ENCODE assay signal across 11 cellular contexts in genomic region chr11:25734592-25735211, GRCh38.
DNase-seq lines count a peak whose midpoint lies in the region; ATAC-seq and TF ChIP-seq lines count a peak whose summit lies in the region.
"Had no signal": no experiment of that assay in that cellular context is flagged by ENCODE, and none has a peak within 500 bp of the region (broad histone marks: within the 10 kb centered on the region; RNA-seq: fewer than 3 reads in every experiment).

No MANE protein-coding gene starts in this region.

- no peak overlapping the region for H3K4me3 ChIP-seq in cardiac muscle cell
- no peak overlapping the region for H3K4me3 ChIP-seq in tibial nerve
- H3K4me3 ChIP-seq: SJSA1 had no signal

- CTCF ChIA-PET in activated CD4-positive, alpha-beta memory T cell treated with anti-CD3 and anti-CD28 coated beads, Interleukin-2, amount 10 ng/mL, durations not matched to agents 7 days and 5 days (lab: Charles Lee): interaction anchor here (0.6 kb wide), 1 partner anchor 1924 kb away, joined by 4 read pairs; no protein-coding TSS in a partner anchor

- no peaks in the 10 kb centered on the region for H3K36me3 ChIP-seq in cardiac muscle cell
- no peaks in the 10 kb centered on the region for H3K36me3 ChIP-seq in tibial nerve
- H3K36me3 ChIP-seq: SJSA1 had no signal

- H3K9me3 ChIP-seq in cardiac muscle cell (ENCODE audit: low read depth) (no peaks in the 10 kb centered on the region), tibial nerve (no peaks in the 10 kb centered on the region)

- peaks cover 4% of the 10 kb centered on the region for H3K36me3 Mint-ChIP-seq in type B pancreatic cell
- H3K36me3 Mint-ChIP-seq in activated CD4-positive, alpha-beta memory T cell treated with anti-CD3 and anti-CD28 coated beads, Interleukin-2, amount 10 ng/mL, durations not matched to agents 7 days and 5 days (ENCODE audit: low read depth): no peaks in the 10 kb centered on the region
- H3K36me3 Mint-ChIP-seq: CD4-positive, CD25-positive, alpha-beta regulatory T cell; memory B cell had no signal

- no peak for TF ChIP-seq POLR2A in tibial nerve (IDR thresholded peaks at IDR 0.05)

- DNase-seq in cardiac muscle cell (ENCODE audit: low read depth in 1 of 2, low spot score in 1 of 2) (peak; percentile 42 to 48), Right ventricle myocardium inferior (ENCODE audit: missing footprints) (no peak), foreskin melanocyte (peak; percentile 17), type B pancreatic cell (ENCODE audit: extremely low spot score, unreplicated experiment) (no peak), NCI-H226 (no peak), tibial nerve (ENCODE audit: low spot score in 2 of 2) (no peak)
- no peak for DNase-seq in activated CD4-positive, alpha-beta memory T cell treated with anti-CD3 and anti-CD28 coated beads, Interleukin-2, amount 10 ng/mL, durations not matched to agents 7 days and 5 days
- DNase-seq: CD4-positive, CD25-positive, alpha-beta regulatory T cell had no signal

- H3K27ac ChIP-seq in cardiac muscle cell (no peak overlapping the region), tibial nerve (no peak overlapping the region)
- H3K27ac ChIP-seq: SJSA1 had no signal

- H3K27me3 Mint-ChIP-seq in type B pancreatic cell: no peaks in the 10 kb centered on the region
- no peaks in the 10 kb centered on the region for H3K27me3 Mint-ChIP-seq in activated CD4-positive, alpha-beta memory T cell treated with anti-CD3 and anti-CD28 coated beads, Interleukin-2, amount 10 ng/mL, durations not matched to agents 7 days and 5 days
- H3K27me3 Mint-ChIP-seq: CD4-positive, CD25-positive, alpha-beta regulatory T cell; memory B cell had no signal

- H3K4me1 Mint-ChIP-seq in type B pancreatic cell (ENCODE audit: unreplicated experiment): no peaks in the 10 kb centered on the region
- no peaks in the 10 kb centered on the region for H3K4me1 Mint-ChIP-seq in activated CD4-positive, alpha-beta memory T cell treated with anti-CD3 and anti-CD28 coated beads, Interleukin-2, amount 10 ng/mL, durations not matched to agents 7 days and 5 days
- H3K4me1 Mint-ChIP-seq: CD4-positive, CD25-positive, alpha-beta regulatory T cell; memory B cell had no signal

- WGBS in tibial nerve, 2 donors: 28 to 41% methylated on average over 2 of the region's 2 CpGs

- POLR2A ChIA-PET in activated CD4-positive, alpha-beta memory T cell treated with anti-CD3 and anti-CD28 coated beads, Interleukin-2, amount 10 ng/mL, durations not matched to agents 7 days and 5 days (lab: Charles Lee): no interaction called here

- ATAC-seq in Right ventricle myocardium inferior: no peak
- peak; percentile 76; the same call in 2 of the 3 replicates for ATAC-seq in SK-N-SH treated with all-trans-retinoic acid at 6 μM for 48 hours

- peak; percentile 52 for TF ChIP-seq CTCF in cardiac muscle cell (IDR thresholded peaks at IDR 0.05; ENCODE audit: low read depth, low read length)
- peak; percentile 67 for TF ChIP-seq CTCF in type B pancreatic cell (conservative IDR thresholded peaks at IDR 0.05)
- TF ChIP-seq CTCF in tibial nerve (IDR thresholded peaks at IDR 0.05): peak in 1 of 5 experiments; percentile 8

- intact Hi-C loops in Right ventricle myocardium inferior (cut with DNase I): no loop called here

- H3K27me3 ChIP-seq in cardiac muscle cell: no peaks in the 10 kb centered on the region
- H3K27me3 ChIP-seq in tibial nerve: no peaks in the 10 kb centered on the region
- H3K27me3 ChIP-seq: SJSA1 had no signal

- no peaks in the 10 kb centered on the region for H3K9me3 Mint-ChIP-seq in type B pancreatic cell
- peaks cover 5% of the 10 kb centered on the region for H3K9me3 Mint-ChIP-seq in activated CD4-positive, alpha-beta memory T cell treated with anti-CD3 and anti-CD28 coated beads, Interleukin-2, amount 10 ng/mL, durations not matched to agents 7 days and 5 days

- H3K27ac Mint-ChIP-seq in type B pancreatic cell: no peak overlapping the region
- no peak overlapping the region for H3K27ac Mint-ChIP-seq in activated CD4-positive, alpha-beta memory T cell treated with anti-CD3 and anti-CD28 coated beads, Interleukin-2, amount 10 ng/mL, durations not matched to agents 7 days and 5 days
- H3K27ac Mint-ChIP-seq: CD4-positive, CD25-positive, alpha-beta regulatory T cell; memory B cell had no signal

- H3K4me3 Mint-ChIP-seq in type B pancreatic cell: no peak overlapping the region
- H3K4me3 Mint-ChIP-seq in activated CD4-positive, alpha-beta memory T cell treated with anti-CD3 and anti-CD28 coated beads, Interleukin-2, amount 10 ng/mL, durations not matched to agents 7 days and 5 days: no peak overlapping the region
- H3K4me3 Mint-ChIP-seq: CD4-positive, CD25-positive, alpha-beta regulatory T cell; memory B cell had no signal

- TF ChIP-seq EP300 in tibial nerve (IDR thresholded peaks at IDR 0.05): no peak

- H3K4me1 ChIP-seq in cardiac muscle cell (ENCODE audit: low read depth): no peaks in the 10 kb centered on the region
- H3K4me1 ChIP-seq in tibial nerve: no peaks in the 10 kb centered on the region
- H3K4me1 ChIP-seq: SJSA1 had no signal

TF ChIP-seq in SK-N-SH treated with all-trans-retinoic acid at 6 μM for 48 hours, 23 proteins besides CTCF, POLR2A, EP300 and RAD21:
- TF ChIP-seq PATZ1 (CRISPR knock-in tag; IDR thresholded peaks at IDR 0.05; ENCODE audit: borderline replicate concordance): no peak
- TF ChIP-seq TSHZ2 (CRISPR knock-in tag; IDR thresholded peaks at IDR 0.05): no peak
- no peak for TF ChIP-seq ZNF8 (CRISPR knock-in tag; IDR thresholded peaks at IDR 0.05)
- no peak for TF ChIP-seq CREB5 (CRISPR knock-in tag; IDR thresholded peaks at IDR 0.05; ENCODE audit: low read depth)
- no peak for TF ChIP-seq CSDC2 (CRISPR knock-in tag; IDR thresholded peaks at IDR 0.05)
- TF ChIP-seq ESRRG (CRISPR knock-in tag; IDR thresholded peaks at IDR 0.05): no peak
- TF ChIP-seq PPARA (CRISPR knock-in tag; IDR thresholded peaks at IDR 0.05; ENCODE audit: borderline replicate concordance): no peak

Comparison
In these comparisons a context has a peak if more than half of its experiments do, and no peak if none do; other contexts are left out.
1. DNase-seq: peak in cardiac muscle cell (2 of 2) and foreskin melanocyte (single experiment); none in Right ventricle myocardium inferior (single experiment), type B pancreatic cell (single experiment), NCI-H226 (single experiment), tibial nerve (0 of 2) and activated CD4-positive, alpha-beta memory T cell treated with anti-CD3 and anti-CD28 coated beads, Interleukin-2, amount 10 ng/mL, durations not matched to agents 7 days and 5 days (single experiment).